In the genomic region with DNA sequence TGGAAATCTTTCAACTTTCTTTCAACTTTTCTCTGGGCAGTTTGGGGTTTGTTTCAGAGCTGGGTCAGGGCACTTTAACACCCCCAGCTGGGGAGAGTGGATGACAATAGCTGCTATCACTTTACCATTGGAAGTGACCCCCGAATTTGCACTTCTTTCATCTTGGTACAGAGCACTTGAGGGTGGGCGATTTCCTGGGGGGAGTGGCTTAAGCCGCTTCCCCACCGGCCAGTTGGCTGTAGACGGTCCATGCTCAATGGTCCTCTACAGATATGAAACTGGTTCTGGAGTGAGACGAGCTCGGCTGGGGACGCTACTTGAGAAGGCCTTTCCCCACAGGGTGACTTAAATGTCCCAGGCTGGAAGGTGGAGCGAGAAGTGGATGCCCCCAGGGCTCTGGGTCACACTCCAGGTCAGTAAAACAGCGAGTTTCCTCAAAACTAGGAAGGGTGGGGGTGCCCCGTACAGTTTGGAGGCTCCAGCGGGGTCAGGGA, we compare ENCODE assay signal across 22 cellular contexts. TPM values are rescaled to one million over a fixed set of nuclear protein-coding genes. Genes with fewer than 3 reads are reported as not detected.
DNase-seq lines count a peak whose midpoint lies in the region; ATAC-seq and TF ChIP-seq lines count a peak whose summit lies in the region.
"Had no signal": no experiment of that assay in that cellular context is flagged by ENCODE, and none has a peak within 500 bp of the region (broad histone marks: within the 10 kb centered on the region; RNA-seq: fewer than 3 reads in every experiment).

A gene with protein sequence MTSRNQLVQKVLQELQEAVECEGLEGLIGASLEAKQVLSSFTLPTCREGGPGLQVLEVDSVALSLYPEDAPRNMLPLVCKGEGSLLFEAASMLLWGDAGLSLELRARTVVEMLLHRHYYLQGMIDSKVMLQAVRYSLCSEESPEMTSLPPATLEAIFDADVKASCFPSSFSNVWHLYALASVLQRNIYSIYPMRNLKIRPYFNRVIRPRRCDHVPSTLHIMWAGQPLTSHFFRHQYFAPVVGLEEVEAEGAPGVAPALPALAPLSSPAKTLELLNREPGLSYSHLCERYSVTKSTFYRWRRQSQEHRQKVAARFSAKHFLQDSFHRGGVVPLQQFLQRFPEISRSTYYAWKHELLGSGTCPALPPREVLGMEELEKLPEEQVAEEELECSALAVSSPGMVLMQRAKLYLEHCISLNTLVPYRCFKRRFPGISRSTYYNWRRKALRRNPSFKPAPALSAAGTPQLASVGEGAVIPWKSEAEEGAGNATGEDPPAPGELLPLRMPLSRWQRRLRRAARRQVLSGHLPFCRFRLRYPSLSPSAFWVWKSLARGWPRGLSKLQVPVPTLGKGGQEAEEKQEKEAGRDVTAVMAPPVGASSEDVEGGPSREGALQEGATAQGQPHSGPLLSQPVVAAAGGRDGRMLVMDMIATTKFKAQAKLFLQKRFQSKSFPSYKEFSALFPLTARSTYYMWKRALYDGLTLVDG (plus strand): TSS at position 231 of the 494 bp plus-strand sequence. CDS start 8,313 bp downstream, outside the sequence.

- ATAC-seq in naive thymus-derived CD4-positive, alpha-beta T cell, result no peak
- no peak for ATAC-seq in Right ventricle myocardium superior (ENCODE audit: poor library complexity)

- POLR2A ChIA-PET in naive thymus-derived CD4-positive, alpha-beta T cell (lab: Charles Lee), result no interaction called here

- H3K4me3 Mint-ChIP-seq in endodermal cell, result peak within 1 kb of the TSS; percentile 93
- no peak within 1 kb of the TSS for H3K4me3 Mint-ChIP-seq in naive thymus-derived CD4-positive, alpha-beta T cell
- H3K4me3 Mint-ChIP-seq: CD8-positive, alpha-beta memory T cell had no signal

- peak; percentile 84 for DNase-seq in endodermal cell
- DNase-seq in iPS-NIHi11 (ENCODE audit: low spot score), result peak; percentile 59
- DNase-seq in sigmoid colon, result peak; percentile 34
- no peak for DNase-seq in naive thymus-derived CD4-positive, alpha-beta T cell
- no peak for DNase-seq in NCI-H146 treated with DMSO at 0.1 percent for 48 hours (lab: John Stamatoyannopoulos, UW; ENCODE audit: unreplicated experiment)
- DNase-seq in Right ventricle myocardium superior, result no peak
- no peak for DNase-seq in activated CD4-positive, alpha-beta T cell treated with anti-CD3 and anti-CD28 coated beads, Interleukin-2, amount 50 U/mL, for 4 hours
- DNase-seq: CD8-positive, alpha-beta memory T cell; MG63; NCI-H1092 treated with DMSO at 0.1 percent for 48 hours; NCI-H187 treated with DMSO at 0.1 percent for 48 hours; NCI-H446 treated with DMSO at 0.1 percent for 48 hours; NCI-H774; Peyer's patch; SHP77 treated with DMSO at 0.1 percent for 48 hours had no signal

- TF ChIP-seq CTCF in endodermal cell (conservative IDR thresholded peaks at IDR 0.05) (no peak), sigmoid colon (IDR thresholded peaks at IDR 0.05) (no peak)

- H3K4me3 ChIP-seq in HUES48 (ENCODE audit: low read depth, low read length), result peak within 1 kb of the TSS; percentile 93
- H3K4me3 ChIP-seq in endodermal cell (ENCODE audit: low read length), result peak within 1 kb of the TSS; percentile 85
- no peak within 1 kb of the TSS for H3K4me3 ChIP-seq in sigmoid colon
- H3K4me3 ChIP-seq in naive thymus-derived CD4-positive, alpha-beta T cell (ENCODE audit: low read length), result no peak within 1 kb of the TSS
- H3K4me3 ChIP-seq: HAP-1, MG63, Peyer's patch had no signal

- WGBS in endodermal cell (ENCODE audit: insufficient coverage in 1 of 2, insufficient read length in 1 of 2), 2 experiments, result 0 to 1% methylated on average over 7 to 12 of the region's 12 CpGs
- 77 to 82% methylated on average over 12 of the region's 12 CpGs for whole genome bisulfite sequencing in sigmoid colon, 2 donors

- H3K27me3 ChIP-seq in HUES48 (ENCODE audit: control insufficient read depth, insufficient read depth, low read length), result no peaks in the 10 kb centered on the region
- H3K27me3 ChIP-seq in endodermal cell (ENCODE audit: control insufficient read depth, insufficient read depth, low read length, poor library complexity, severe bottlenecking), result no peaks in the 10 kb centered on the region
- H3K27me3 ChIP-seq in sigmoid colon, result peaks cover 0 to 74% (median 24%) of the 10 kb centered on the region in 3 donors
- no peaks in the 10 kb centered on the region for H3K27me3 ChIP-seq in naive thymus-derived CD4-positive, alpha-beta T cell (ENCODE audit: control insufficient read depth in 2 of 2, insufficient read depth in 2 of 2, low read length in 2 of 2)
- H3K27me3 ChIP-seq: MG63, Peyer's patch had no signal

- TF ChIP-seq POLR2A in sigmoid colon (IDR thresholded peaks at IDR 0.05), result no peak

- H3K36me3 Mint-ChIP-seq in endodermal cell (ENCODE audit: low read depth), result peaks cover 22% of the 10 kb centered on the region
- no peaks in the 10 kb centered on the region for H3K36me3 Mint-ChIP-seq in naive thymus-derived CD4-positive, alpha-beta T cell
- H3K36me3 Mint-ChIP-seq: CD8-positive, alpha-beta memory T cell had no signal

- intact Hi-C loops in sigmoid colon (cut with DNase I) (no loop called here), Right ventricle myocardium superior (cut with DNase I) (no loop called here)
- intact Hi-C loops in naive thymus-derived CD4-positive, alpha-beta T cell (cut with micrococcal nuclease), result no loop called here

- H3K4me1 ChIP-seq in HUES48 (ENCODE audit: control insufficient read depth, insufficient read depth, low read length) (peaks cover 31% of the 10 kb centered on the region), endodermal cell (ENCODE audit: control insufficient read depth, insufficient read depth, low read length) (peaks cover 4% of the 10 kb centered on the region), sigmoid colon (no peaks in the 10 kb centered on the region)
- no peaks in the 10 kb centered on the region for H3K4me1 ChIP-seq in naive thymus-derived CD4-positive, alpha-beta T cell (ENCODE audit: control insufficient read depth in 2 of 2, insufficient read depth in 2 of 2, low read length in 2 of 2)

- H3K9me3 ChIP-seq in HUES48 (ENCODE audit: control insufficient read depth, insufficient read depth, low read length) (no peaks in the 10 kb centered on the region), endodermal cell (ENCODE audit: control insufficient read depth, low read length) (no peaks in the 10 kb centered on the region), sigmoid colon (no peaks in the 10 kb centered on the region)
- no peaks in the 10 kb centered on the region for H3K9me3 ChIP-seq in naive thymus-derived CD4-positive, alpha-beta T cell (ENCODE audit: control insufficient read depth in 2 of 3, low read length in 3 of 3)
- H3K9me3 ChIP-seq: HAP-1, MG63, Peyer's patch had no signal

- no peaks in the 10 kb centered on the region for H3K9me3 Mint-ChIP-seq in endodermal cell
- no peaks in the 10 kb centered on the region for H3K9me3 Mint-ChIP-seq in naive thymus-derived CD4-positive, alpha-beta T cell
- H3K9me3 Mint-ChIP-seq: CD8-positive, alpha-beta memory T cell had no signal

- peak within 1 kb of the TSS; percentile 93 for H3K9ac ChIP-seq in HUES48 (ENCODE audit: low read depth, low read length)
- peak within 1 kb of the TSS; percentile 74 for H3K9ac ChIP-seq in endodermal cell (ENCODE audit: extremely low read depth, low read length, poor library complexity, severe bottlenecking)
- H3K9ac ChIP-seq: KMS-11 had no signal

- CTCF ChIA-PET in naive thymus-derived CD4-positive, alpha-beta T cell (lab: Charles Lee), result no interaction called here

- peaks cover 30% of the 10 kb centered on the region for H3K4me1 Mint-ChIP-seq in endodermal cell
- H3K4me1 Mint-ChIP-seq in naive thymus-derived CD4-positive, alpha-beta T cell, result no peaks in the 10 kb centered on the region
- H3K4me1 Mint-ChIP-seq: CD8-positive, alpha-beta memory T cell had no signal

- H3K27ac ChIP-seq in HUES48 (ENCODE audit: low read depth, low read length) (peak within 1 kb of the TSS; percentile 98), endodermal cell (ENCODE audit: low read depth, low read length) (peak within 1 kb of the TSS; percentile 40), sigmoid colon (no peak within 1 kb of the TSS)
- no peak within 1 kb of the TSS for H3K27ac ChIP-seq in naive thymus-derived CD4-positive, alpha-beta T cell (ENCODE audit: low read depth, low read length)
- H3K27ac ChIP-seq: KMS-11, Peyer's patch had no signal

- peaks cover 9% of the 10 kb centered on the region; the same call in 1 of the 2 replicates for H3K36me3 ChIP-seq in HUES48 (ENCODE audit: control insufficient read depth, insufficient read depth, low read length)
- H3K36me3 ChIP-seq in endodermal cell (ENCODE audit: control insufficient read depth, insufficient read depth, low read length), result peaks cover 15% of the 10 kb centered on the region
- no peaks in the 10 kb centered on the region for H3K36me3 ChIP-seq in sigmoid colon
- no peaks in the 10 kb centered on the region for H3K36me3 ChIP-seq in naive thymus-derived CD4-positive, alpha-beta T cell (ENCODE audit: control insufficient read depth in 2 of 3, insufficient read depth in 3 of 3, low read length in 3 of 3)
- H3K36me3 ChIP-seq: HAP-1, MG63, Peyer's patch had no signal

- H3K27ac Mint-ChIP-seq in endodermal cell, result peak within 1 kb of the TSS; percentile 89
- no peak within 1 kb of the TSS for H3K27ac Mint-ChIP-seq in naive thymus-derived CD4-positive, alpha-beta T cell

- no peaks in the 10 kb centered on the region for H3K27me3 Mint-ChIP-seq in endodermal cell (ENCODE audit: insufficient read depth)
- H3K27me3 Mint-ChIP-seq in naive thymus-derived CD4-positive, alpha-beta T cell, result peaks cover 0 to 22% (median 0%) of the 10 kb centered on the region in 5 donors

- no peak for TF ChIP-seq EP300 in sigmoid colon (IDR thresholded peaks at IDR 0.05)

RNA-seq across cellular contexts. Expression of the gene that starts here (rescaled TPM):
- total RNA-seq in endodermal cell (100 to 1,000 TPM in 1 of 2 donors, 10 to 100 TPM in 1; 61.8 to 108 TPM), sigmoid colon (not detected), Right ventricle myocardium superior (not detected)
- polyA plus RNA-seq in endodermal cell (2013, experiment 1 of 2), result 17.8 TPM
- polyA plus RNA-seq in endodermal cell (2013, experiment 2 of 2), result 16.6 TPM
- under 1 TPM in 2 of 3 donors, not detected in 1; 0.23 to 0.25 TPM for polyA plus RNA-seq in sigmoid colon
- total RNA-seq in naive thymus-derived CD4-positive, alpha-beta T cell, result not detected
- polyA plus RNA-seq in naive thymus-derived CD4-positive, alpha-beta T cell, result not detected
- total RNA-seq: CD8-positive, alpha-beta memory T cell; Daoy; HT1080 had no signal
- polyA plus RNA-seq: AG04450; BJ; CD8-positive, alpha-beta memory T cell had no signal

Comparison
In these comparisons a context has a peak if more than half of its experiments do, and no peak if none do; other contexts are left out.
1. RNA of the gene that starts here (total RNA-seq): 61.8 to 108 TPM in endodermal cell; not detected in sigmoid colon, not detected in naive thymus-derived CD4-positive, alpha-beta T cell and not detected in Right ventricle myocardium superior (single experiment); every median in the first group is over 10 times any median in the second.
2. Peak in DNase-seq in sigmoid colon; RNA of the gene not detected or under 1 TPM.
3. H3K27ac ChIP-seq: peak in HUES48 (single experiment) and endodermal cell (single experiment); none in sigmoid colon (0 of 4) and naive thymus-derived CD4-positive, alpha-beta T cell (single experiment).
4. H3K4me3 ChIP-seq: peak in HUES48 (single experiment) and endodermal cell (single experiment); none in sigmoid colon (0 of 4) and naive thymus-derived CD4-positive, alpha-beta T cell (single experiment).
5. DNase-seq: peak in endodermal cell (single experiment) and iPS-NIHi11 (single experiment); none in naive thymus-derived CD4-positive, alpha-beta T cell (0 of 9), NCI-H146 treated with DMSO at 0.1 percent for 48 hours (single experiment), Right ventricle myocardium superior (single experiment) and activated CD4-positive, alpha-beta T cell treated with anti-CD3 and anti-CD28 coated beads, Interleukin-2, amount 50 U/mL, for 4 hours (0 of 2).